In genomic region chr1:29939086-29939485, GRCh38 we compare ENCODE assay signal across 12 cellular contexts.
"Had no signal": no experiment of that assay in that cellular context is flagged by ENCODE, and none has a peak within 500 bp of the region (broad histone marks: within the 10 kb centered on the region; RNA-seq: fewer than 3 reads in every experiment).

No MANE protein-coding gene starts in this region.

- H3K9me3 ChIP-seq: mucosa of descending colon, psoas muscle, upper lobe of left lung had no signal

- H3K27ac ChIP-seq: psoas muscle, SK-N-MC, upper lobe of left lung had no signal

- DNase-seq: activated CD4-positive, CD25-positive, alpha-beta regulatory T cell; activated naive CD4-positive, alpha-beta T cell treated with anti-CD3 and anti-CD28 coated beads for 36 hours; effector memory CD8-positive, alpha-beta T cell; glutamatergic neuron; mucosa of descending colon; naive thymus-derived CD8-positive, alpha-beta T cell; psoas muscle; stimulated activated CD4-positive, alpha-beta T cell treated with anti-CD3 and anti-CD28 coated beads, Interleukin-2, amount 100 ng/mL, for 48 hours; T-helper 1 cell; upper lobe of left lung had no signal

- ATAC-seq: effector memory CD8-positive, alpha-beta T cell; left lobe of liver; mucosa of descending colon; naive thymus-derived CD8-positive, alpha-beta T cell; psoas muscle had no signal

- H3K36me3 ChIP-seq: upper lobe of left lung had no signal

- H3K27me3 ChIP-seq: upper lobe of left lung had no signal

- H3K4me3 ChIP-seq: mucosa of descending colon, psoas muscle, SK-N-MC, upper lobe of left lung had no signal

- H3K4me1 ChIP-seq: psoas muscle, upper lobe of left lung had no signal
